34 cellular contexts compared by ENCODE assay signal in genomic region chr2:11634584-11634983, GRCh38. TPM values are rescaled to one million over a fixed set of nuclear protein-coding genes. Genes with fewer than 3 reads are reported as not detected.
"Had no signal": no experiment of that assay in that cellular context is flagged by ENCODE, and none has a peak within 500 bp of the region (broad histone marks: within the 10 kb centered on the region; RNA-seq: fewer than 3 reads in every experiment).

No MANE protein-coding gene starts in this region.

- ATAC-seq: activated CD8-positive, alpha-beta T cell treated with anti-CD3 and anti-CD28 coated beads for 36 hours; activated T-cell treated with anti-CD3 and anti-CD28 coated beads, Interleukin-2, amount 50 U/mL, for 4 hours; activated T-helper 17 cell treated with anti-CD3 and anti-CD28 coated beads, Interleukin-2, amount 50 U/mL, for 72 hours; foreskin keratinocyte; gastrocnemius medialis; WTC11 had no signal

- H3K4me1 ChIP-seq: foreskin keratinocyte, heart left ventricle had no signal

- H3K4me1 Mint-ChIP-seq: activated T-helper 17 cell treated with anti-CD3 and anti-CD28 coated beads, Interleukin-2, amount 50 U/mL, for 72 hours; central memory CD8-positive, alpha-beta T cell; endodermal cell had no signal

- H3K9me3 Mint-ChIP-seq: activated CD8-positive, alpha-beta T cell treated with anti-CD3 and anti-CD28 coated beads for 36 hours; activated T-cell treated with anti-CD3 and anti-CD28 coated beads, Interleukin-2, amount 50 U/mL, for 4 hours; activated T-helper 17 cell treated with anti-CD3 and anti-CD28 coated beads, Interleukin-2, amount 50 U/mL, for 72 hours; central memory CD8-positive, alpha-beta T cell; dendritic cell treated with granulocyte-macrophage colony-stimulating factor and Interleukin-4, amounts not matched to agents 40 ng/mL and 50 ng/mL, for 4 days; endodermal cell; WTC11 had no signal

- H3K9me3 ChIP-seq: esophagus muscularis mucosa, gastrocnemius medialis, heart left ventricle had no signal

- H3K4me3 Mint-ChIP-seq: activated CD8-positive, alpha-beta T cell treated with anti-CD3 and anti-CD28 coated beads for 36 hours; activated naive CD8-positive, alpha-beta T cell; activated T-cell treated with anti-CD3 and anti-CD28 coated beads, Interleukin-2, amount 50 U/mL, for 4 hours; activated T-helper 17 cell treated with anti-CD3 and anti-CD28 coated beads, Interleukin-2, amount 50 U/mL, for 72 hours; central memory CD8-positive, alpha-beta T cell; dendritic cell treated with granulocyte-macrophage colony-stimulating factor and Interleukin-4, amounts not matched to agents 40 ng/mL and 50 ng/mL, for 4 days; endodermal cell; WTC11 had no signal

- DNase-seq: activated CD4-positive, alpha-beta T cell treated with anti-CD3 and anti-CD28 coated beads for 1 hour; activated CD4-positive, alpha-beta T cell treated with anti-CD3 and anti-CD28 coated beads for 48 hours; activated CD4-positive, alpha-beta T cell treated with anti-CD3 and anti-CD28 coated beads, Interleukin-2, amount 50 U/mL, for 1 hour; activated CD4-positive, alpha-beta T cell treated with anti-CD3 and anti-CD28 coated beads, Interleukin-2, amount 50 U/mL, for 48 hours; activated CD8-positive, alpha-beta memory T cell treated with anti-CD3 and anti-CD28 coated beads for 24 hours; activated CD8-positive, alpha-beta T cell treated with anti-CD3 and anti-CD28 coated beads for 36 hours; activated effector memory CD4-positive, alpha-beta T cell treated with Interleukin-2 at 50 U/mL for 16 hours; activated gamma-delta T cell treated with Interleukin-2 at 50 U/mL for 16 hours; activated naive CD4-positive, alpha-beta T cell treated with anti-CD3 and anti-CD28 coated beads, Interleukin-2, amount 50 U/mL, for 16 hours; activated naive CD4-positive, alpha-beta T cell treated with Interleukin-2 at 50 U/mL for 16 hours; activated T-cell treated with anti-CD3 and anti-CD28 coated beads, Interleukin-2, amount 50 U/mL, for 4 hours; amniotic stem cell; anterior cingulate cortex; brain microvascular endothelial cell; dorsolateral prefrontal cortex; effector memory CD4-positive, alpha-beta T cell; endodermal cell; erythroblast; foreskin keratinocyte; gastrocnemius medialis; glutamatergic neuron; heart left ventricle; T-helper 2 cell had no signal

- H3K36me3 Mint-ChIP-seq: activated naive CD8-positive, alpha-beta T cell had no signal

- H3K27ac ChIP-seq: brain microvascular endothelial cell, coronary artery, dorsolateral prefrontal cortex, esophagus muscularis mucosa, foreskin keratinocyte, gastrocnemius medialis, heart left ventricle had no signal

- H3K27ac Mint-ChIP-seq: activated CD8-positive, alpha-beta T cell treated with anti-CD3 and anti-CD28 coated beads for 36 hours; activated naive CD8-positive, alpha-beta T cell; activated T-helper 17 cell treated with anti-CD3 and anti-CD28 coated beads, Interleukin-2, amount 50 U/mL, for 72 hours; dendritic cell treated with granulocyte-macrophage colony-stimulating factor and Interleukin-4, amounts not matched to agents 40 ng/mL and 50 ng/mL, for 4 days; endodermal cell; WTC11 had no signal

- H3K27me3 ChIP-seq: brain microvascular endothelial cell, dorsolateral prefrontal cortex, esophagus muscularis mucosa, gastrocnemius medialis, heart left ventricle had no signal

- H3K36me3 ChIP-seq: brain microvascular endothelial cell, gastrocnemius medialis had no signal

- H3K4me3 ChIP-seq: coronary artery, dorsolateral prefrontal cortex, esophagus muscularis mucosa, gastrocnemius medialis, heart left ventricle had no signal

RNA-seq across cellular contexts. Expression of gene NTSR2, which starts 35.4 kb away (rescaled TPM):
- total RNA-seq: activated CD8-positive, alpha-beta T cell treated with anti-CD3 and anti-CD28 coated beads for 36 hours; activated T-cell treated with anti-CD3 and anti-CD28 coated beads, Interleukin-2, amount 50 U/mL, for 4 hours; activated T-helper 17 cell treated with anti-CD3 and anti-CD28 coated beads, Interleukin-2, amount 50 U/mL, for 72 hours; astrocyte; bronchial epithelial cell; cardiac septum; endodermal cell; esophagus muscularis mucosa; foreskin keratinocyte; T-helper 1 cell treated with Interleukin-12 subunit alpha and Interleukin-12 subunit beta and Interleukin-4 antibody, amounts not matched to agents 30 ng/mL and 1 ng/mL, for 36 hours; WTC11 had no signal
- polyA plus RNA-seq: foreskin keratinocyte had no signal
